In the genomic region with DNA sequence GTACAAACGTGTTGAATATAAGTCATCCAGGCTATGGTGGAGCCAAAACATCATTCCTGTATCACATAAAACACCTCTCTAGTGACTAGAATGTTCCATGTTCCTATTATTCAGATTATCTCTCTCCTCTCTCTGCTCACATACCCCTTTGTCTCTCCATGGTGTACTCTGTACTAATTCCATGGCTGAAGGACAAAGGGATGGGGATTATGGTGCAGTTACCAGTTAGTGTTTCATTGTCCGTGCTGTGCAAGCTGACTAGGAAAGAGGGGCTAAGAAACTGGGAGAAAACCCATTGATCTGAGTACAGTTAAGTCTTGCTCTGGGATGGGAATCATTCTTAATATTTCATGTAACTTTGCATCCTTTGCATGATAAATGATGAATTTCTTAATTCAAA, we compare ENCODE assay signal across 8 cellular contexts.
"Had no signal": no experiment of that assay in that cellular context is flagged by ENCODE, and none has a peak within 500 bp of the region (broad histone marks: within the 10 kb centered on the region; RNA-seq: fewer than 3 reads in every experiment).

No MANE protein-coding gene starts in this region.

- H3K4me3 ChIP-seq: GM12878 had no signal

- FAIRE-seq: G401.6, GM12878, GM12891, GM12892, GM18507, GM19239 had no signal

- ATAC-seq: GM12878 had no signal

- DNase-seq: GDM1, GF-D8 had no signal
